ENCODE assay signal across 20 cellular contexts in genomic region chr22:38953091-38953490, GRCh38. TPM values are rescaled to one million over a fixed set of nuclear protein-coding genes. Genes with fewer than 3 reads are reported as not detected.
DNase-seq lines count a peak whose midpoint lies in the region; ATAC-seq and TF ChIP-seq lines count a peak whose summit lies in the region.
"Had no signal": no experiment of that assay in that cellular context is flagged by ENCODE, and none has a peak within 500 bp of the region (broad histone marks: within the 10 kb centered on the region; RNA-seq: fewer than 3 reads in every experiment).

No MANE protein-coding gene starts in this region.

- H3K36me3 Mint-ChIP-seq in activated naive CD4-positive, alpha-beta T cell treated with anti-CD3 and anti-CD28 coated beads, Interleukin-2, amount 10 ng/mL, durations not matched to agents 7 days and 5 days = no peaks in the 10 kb centered on the region
- H3K36me3 Mint-ChIP-seq in stimulated activated effector memory CD8-positive, alpha-beta T cell treated with anti-CD3 and anti-CD28 coated beads, Interleukin-12 subunit alpha, Interleukin-12 subunit beta, amount 100 ng/mL, for 72 hours = peaks cover 7% of the 10 kb centered on the region
- H3K36me3 Mint-ChIP-seq: CD8-positive, alpha-beta T cell had no signal

- no peaks in the 10 kb centered on the region for H4K20me1 ChIP-seq in OCI-LY3 (ENCODE audit: insufficient read depth, low read length)

- peak; percentile 11 for DNase-seq in activated naive CD4-positive, alpha-beta T cell treated with anti-CD3 and anti-CD28 coated beads, Interleukin-2, amount 10 ng/mL, durations not matched to agents 7 days and 5 days
- no peak for DNase-seq in activated naive CD4-positive, alpha-beta T cell treated with anti-CD3 and anti-CD28 coated beads, Interleukin-2, amount 50 U/mL, for 16 hours
- no peak for DNase-seq in foreskin keratinocyte
- DNase-seq in stimulated activated effector memory CD8-positive, alpha-beta T cell treated with anti-CD3 and anti-CD28 coated beads, Interleukin-12 subunit alpha, Interleukin-12 subunit beta, amount 100 ng/mL, for 72 hours (ENCODE audit: low spot score in 2 of 2) = no peak
- DNase-seq in NK-92 (lab: John Stamatoyannopoulos, UW; ENCODE audit: unreplicated experiment) = no peak
- no peak for DNase-seq in lower leg skin (ENCODE audit: low spot score in 2 of 2)
- no peak for DNase-seq in NCI-H1694 treated with DMSO at 0.1 percent for 48 hours (lab: John Stamatoyannopoulos, UW)
- DNase-seq: activated CD4-positive, alpha-beta T cell treated with anti-CD3 and anti-CD28 coated beads for 48 hours; amygdala; CD8-positive, alpha-beta T cell; DMS53; foreskin melanocyte; midbrain; NCI-H2029 treated with DMSO at 0.1 percent for 48 hours; SK-N-SH; testis had no signal

- H3K27me3 Mint-ChIP-seq in activated naive CD4-positive, alpha-beta T cell treated with anti-CD3 and anti-CD28 coated beads, Interleukin-2, amount 10 ng/mL, durations not matched to agents 7 days and 5 days = peaks cover 41% of the 10 kb centered on the region

- no peak overlapping the region for H3K4me3 Mint-ChIP-seq in activated naive CD4-positive, alpha-beta T cell treated with anti-CD3 and anti-CD28 coated beads, Interleukin-2, amount 10 ng/mL, durations not matched to agents 7 days and 5 days
- peak overlapping the region; percentile 52 for H3K4me3 Mint-ChIP-seq in stimulated activated effector memory CD8-positive, alpha-beta T cell treated with anti-CD3 and anti-CD28 coated beads, Interleukin-12 subunit alpha, Interleukin-12 subunit beta, amount 100 ng/mL, for 72 hours
- H3K4me3 Mint-ChIP-seq: CD8-positive, alpha-beta T cell had no signal

- no peak overlapping the region for H3K27ac ChIP-seq in OCI-LY3 (ENCODE audit: low read length)
- peak overlapping the region; percentile 72 for H3K27ac ChIP-seq in foreskin keratinocyte
- H3K27ac ChIP-seq: dorsolateral prefrontal cortex, epithelial cell of prostate, testis had no signal

- no peak overlapping the region for H3K27ac Mint-ChIP-seq in activated naive CD4-positive, alpha-beta T cell treated with anti-CD3 and anti-CD28 coated beads, Interleukin-2, amount 10 ng/mL, durations not matched to agents 7 days and 5 days
- peak overlapping the region; percentile 90 for H3K27ac Mint-ChIP-seq in stimulated activated effector memory CD8-positive, alpha-beta T cell treated with anti-CD3 and anti-CD28 coated beads, Interleukin-12 subunit alpha, Interleukin-12 subunit beta, amount 100 ng/mL, for 72 hours
- H3K27ac Mint-ChIP-seq: CD8-positive, alpha-beta T cell had no signal

- WGBS in lower leg skin, 2 donors = 69 to 83% methylated on average over 2 to 8 of the region's 8 CpGs

- intact Hi-C loops in lower leg skin (cut with DNase I; ENCODE audit: low total_unique reads) = no loop called here

- CTCF ChIA-PET in activated naive CD4-positive, alpha-beta T cell treated with anti-CD3 and anti-CD28 coated beads, Interleukin-2, amount 10 ng/mL, durations not matched to agents 7 days and 5 days (lab: Charles Lee) = interaction anchor here (1.0 to 3.4 kb wide), 4 partner anchors 13 to 84 kb away, joined by 3 to 18 read pairs (median 6); no protein-coding TSS in a partner anchor

- no peak for ATAC-seq in foreskin keratinocyte
- no peak for ATAC-seq in stimulated activated effector memory CD8-positive, alpha-beta T cell treated with anti-CD3 and anti-CD28 coated beads, Interleukin-12 subunit alpha, Interleukin-12 subunit beta, amount 100 ng/mL, for 72 hours

- H3K27me3 ChIP-seq in OCI-LY3 (ENCODE audit: low read depth, low read length) (no peaks in the 10 kb centered on the region), foreskin keratinocyte (peaks cover 49% of the 10 kb centered on the region)
- H3K27me3 ChIP-seq: testis had no signal

- peaks cover 18% of the 10 kb centered on the region for H3K4me1 Mint-ChIP-seq in activated naive CD4-positive, alpha-beta T cell treated with anti-CD3 and anti-CD28 coated beads, Interleukin-2, amount 10 ng/mL, durations not matched to agents 7 days and 5 days
- H3K4me1 Mint-ChIP-seq in stimulated activated effector memory CD8-positive, alpha-beta T cell treated with anti-CD3 and anti-CD28 coated beads, Interleukin-12 subunit alpha, Interleukin-12 subunit beta, amount 100 ng/mL, for 72 hours = peaks cover 50% of the 10 kb centered on the region

- H3K4me3 ChIP-seq in OCI-LY3 (ENCODE audit: low read length) (peak overlapping the region; percentile 65; the same call in 1 of the 2 replicates), lower leg skin (ENCODE audit: low read depth, poor library complexity, severe bottlenecking) (no peak overlapping the region)
- H3K4me3 ChIP-seq: dorsolateral prefrontal cortex, testis had no signal

- no peaks in the 10 kb centered on the region for H3K79me2 ChIP-seq in OCI-LY3 (ENCODE audit: low read length)

- H3K36me3 ChIP-seq in OCI-LY3 (replicated peaks; ENCODE audit: low read depth, low read length) = no peaks in the 10 kb centered on the region

- H3K9me3 Mint-ChIP-seq in activated naive CD4-positive, alpha-beta T cell treated with anti-CD3 and anti-CD28 coated beads, Interleukin-2, amount 10 ng/mL, durations not matched to agents 7 days and 5 days = no peaks in the 10 kb centered on the region
- no peaks in the 10 kb centered on the region for H3K9me3 Mint-ChIP-seq in stimulated activated effector memory CD8-positive, alpha-beta T cell treated with anti-CD3 and anti-CD28 coated beads, Interleukin-12 subunit alpha, Interleukin-12 subunit beta, amount 100 ng/mL, for 72 hours
- H3K9me3 Mint-ChIP-seq: CD8-positive, alpha-beta T cell had no signal

- H3K4me1 ChIP-seq in OCI-LY3 (ENCODE audit: low read length) (peaks cover 37% of the 10 kb centered on the region), foreskin keratinocyte (no peaks in the 10 kb centered on the region)
- H3K4me1 ChIP-seq: testis had no signal

- peak overlapping the region; percentile 87 for H3K4me2 ChIP-seq in OCI-LY3 (ENCODE audit: low read length)
- H3K4me2 ChIP-seq: SK-N-SH had no signal

- TF ChIP-seq CTCF in OCI-LY3 (IDR thresholded peaks at IDR 0.05; ENCODE audit: low read depth, low read length) = no peak
- TF ChIP-seq CTCF in foreskin keratinocyte (conservative IDR thresholded peaks at IDR 0.05) = no peak
- no peak for TF ChIP-seq CTCF in lower leg skin (IDR thresholded peaks at IDR 0.05)

- peak overlapping the region; percentile 76; the same call in 1 of the 2 replicates for H3K9ac ChIP-seq in OCI-LY3 (ENCODE audit: low read length)
- H3K9ac ChIP-seq: SK-N-SH had no signal

- no peak overlapping the region for H2AFZ ChIP-seq in OCI-LY3 (ENCODE audit: low read depth, low read length)

- no peaks in the 10 kb centered on the region for H3K9me3 ChIP-seq in OCI-LY3 (ENCODE audit: insufficient read depth, low read length)
- H3K9me3 ChIP-seq: SK-N-SH, testis had no signal

- TF ChIP-seq POLR2A in lower leg skin (IDR thresholded peaks at IDR 0.05) = no peak

RNA-seq across cellular contexts. Expression of gene APOBEC3A, which starts 4.3 kb away (rescaled TPM):
- total RNA-seq in foreskin keratinocyte (not detected in 2 replicates), lower leg skin (under 1 TPM in 2 of 4 donors, not detected in 2; 0.29 to 0.39 TPM)
- polyA plus RNA-seq in foreskin keratinocyte = not detected in 2 replicates
- total RNA-seq: CD8-positive, alpha-beta T cell; renal cortical epithelial cell had no signal
- polyA plus RNA-seq: SK-N-SH had no signal

RNA-seq across cellular contexts. Expression of gene APOBEC3B, which starts 29.1 kb away (rescaled TPM):
- total RNA-seq in foreskin keratinocyte = 0.41 and 1.6 TPM in 2 replicates
- polyA plus RNA-seq in foreskin keratinocyte = 1.4 and 3.4 TPM in 2 replicates
- total RNA-seq in lower leg skin = 1 to 10 TPM in 1 of 4 donors, under 1 TPM in 2, not detected in 1; 0.15 to 2.4 (median 0.21) TPM
- polyA plus RNA-seq: SK-N-SH had no signal
